8 cellular contexts compared by ENCODE assay signal in genomic region chr5:5886812-5887486, GRCh38.
DNase-seq lines count a peak whose midpoint lies in the region; ATAC-seq lines count a peak whose summit lies in the region.

No MANE protein-coding gene starts in this region.

- DNase-seq in DMS153 treated with DMSO at 0.1 percent for 48 hours (lab: John Stamatoyannopoulos, UW; ENCODE audit: unreplicated experiment), result peak; percentile 46
- DNase-seq in KBM-7, result peak; percentile 3
- DNase-seq in activated CD8-positive, alpha-beta memory T cell treated with anti-CD3 and anti-CD28 coated beads, Interleukin-2, amount 50 U/mL, for 48 hours, result peak; percentile 77
- peak; percentile 57 for DNase-seq in left lobe of liver (ENCODE audit: low spot score)
- no peak for DNase-seq in medulla oblongata (ENCODE audit: extremely low spot score)
- no peak for DNase-seq in epidermal melanocyte (ENCODE audit: insufficient read length, low spot score)

- ATAC-seq in GM19467 (IDR thresholded peaks at IDR 0.05; ENCODE audit: unreplicated experiment), result peak; percentile 90
- ATAC-seq in left lobe of liver, result peak; percentile 99
- ATAC-seq in HG03045 (IDR thresholded peaks at IDR 0.05; ENCODE audit: unreplicated experiment), result no peak

- in situ Hi-C loops in KBM-7 (cut with MboI; ENCODE audit: low pct_unique_long_range_greater_than_20kb, low sequenced_read_pairs), result no loop called here

Comparison
In these comparisons a context has a peak if more than half of its experiments do, and no peak if none do; other contexts are left out.
1. DNase-seq: peak in DMS153 treated with DMSO at 0.1 percent for 48 hours (single experiment), KBM-7 (single experiment), activated CD8-positive, alpha-beta memory T cell treated with anti-CD3 and anti-CD28 coated beads, Interleukin-2, amount 50 U/mL, for 48 hours (single experiment) and left lobe of liver (single experiment); none in medulla oblongata (single experiment) and epidermal melanocyte (single experiment).